Comparison of ENCODE assay signal across 8 cellular contexts in the genomic region with DNA sequence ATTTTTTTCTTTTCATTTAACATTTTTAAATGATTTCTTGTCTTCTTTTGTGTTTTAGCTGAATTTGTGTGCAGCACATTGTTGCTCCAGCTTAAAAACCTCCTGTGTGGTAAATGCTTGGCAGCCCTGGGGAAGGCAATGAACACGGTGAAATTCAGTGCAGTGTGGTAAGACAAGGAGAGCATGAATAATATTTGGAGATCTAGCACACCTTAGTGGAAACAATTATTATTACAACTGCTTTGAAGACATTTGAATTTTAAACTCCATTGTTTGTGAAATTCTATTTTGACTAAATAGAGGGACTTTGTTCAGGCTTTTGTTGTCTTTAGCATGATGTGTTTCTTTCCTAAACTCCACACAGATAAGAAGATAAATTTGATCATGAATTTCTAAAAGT.
DNase-seq lines count a peak whose midpoint lies in the region; ATAC-seq and TF ChIP-seq lines count a peak whose summit lies in the region.

No MANE protein-coding gene starts in this region.

- H3K27ac ChIP-seq in endodermal cell (ENCODE audit: low read depth, low read length): no peak overlapping the region
- no peak overlapping the region for H3K27ac ChIP-seq in neuronal stem cell (replicated peaks; ENCODE audit: low read length)

- no peak overlapping the region for H2BK120ac ChIP-seq in neuronal stem cell (ENCODE audit: low read depth, low read length)

- H3K9ac ChIP-seq in endodermal cell (ENCODE audit: extremely low read depth, low read length, poor library complexity, severe bottlenecking): no peak overlapping the region
- no peak overlapping the region for H3K9ac ChIP-seq in neuronal stem cell (ENCODE audit: low read depth, low read length, poor library complexity)

- H3K4me3 Mint-ChIP-seq in endodermal cell: no peak overlapping the region

- no peak overlapping the region for H3K14ac ChIP-seq in neuronal stem cell (ENCODE audit: low read length)

- no peaks in the 10 kb centered on the region for H3K79me1 ChIP-seq in neuronal stem cell (ENCODE audit: low read depth, low read length)

- H2AK5ac ChIP-seq in neuronal stem cell (ENCODE audit: low read depth, low read length): no peak overlapping the region

- H3K36me3 ChIP-seq in endodermal cell (ENCODE audit: control insufficient read depth, insufficient read depth, low read length): no peaks in the 10 kb centered on the region
- no peaks in the 10 kb centered on the region for H3K36me3 ChIP-seq in neuronal stem cell (replicated peaks in 1 of 2; ENCODE audit: control insufficient read depth in 2 of 2, insufficient read depth in 2 of 2, low read length in 2 of 2)

- H2BK5ac ChIP-seq in neuronal stem cell (ENCODE audit: low read length): no peak overlapping the region

- no peak overlapping the region for H2BK12ac ChIP-seq in neuronal stem cell (ENCODE audit: low read length)

- no peak overlapping the region for H3K4me3 ChIP-seq in endodermal cell (ENCODE audit: low read length)
- H3K4me3 ChIP-seq in neuronal stem cell (ENCODE audit: low read length in 2 of 2): no peak overlapping the region

- H3K27ac Mint-ChIP-seq in endodermal cell: no peak overlapping the region

- peak; percentile 62 for TF ChIP-seq CTCF in endodermal cell (conservative IDR thresholded peaks at IDR 0.05)

- no peak for ATAC-seq in HG03565 (IDR thresholded peaks at IDR 0.05; ENCODE audit: unreplicated experiment)
- ATAC-seq in stimulated activated naive CD8-positive, alpha-beta T cell treated with anti-CD3 and anti-CD28 coated beads, Interleukin-15, Interleukin-2, amounts not matched to agents 100 U/mL and 50 U/mL, for 24 hours: no peak

- no peak overlapping the region for H2AFZ ChIP-seq in neuronal stem cell (ENCODE audit: low read length)

- H3K9me3 ChIP-seq in endodermal cell (ENCODE audit: control insufficient read depth, low read length) (peaks cover 11% of the 10 kb centered on the region), neuronal stem cell (replicated peaks in 1 of 2; ENCODE audit: control insufficient read depth in 2 of 2, insufficient read depth in 1 of 2, low read depth in 1 of 2, low read length in 2 of 2) (no peaks in the 10 kb centered on the region)

- H3K36me3 Mint-ChIP-seq in endodermal cell (ENCODE audit: low read depth): no peaks in the 10 kb centered on the region

- no peaks in the 10 kb centered on the region for H3K4me1 Mint-ChIP-seq in endodermal cell

- no peaks in the 10 kb centered on the region for H3K27me3 Mint-ChIP-seq in endodermal cell (ENCODE audit: insufficient read depth)

- H3K23ac ChIP-seq in neuronal stem cell (ENCODE audit: low read depth, low read length, poor library complexity): no peak overlapping the region

- no peaks in the 10 kb centered on the region for H3K27me3 ChIP-seq in endodermal cell (ENCODE audit: control insufficient read depth, insufficient read depth, low read length, poor library complexity, severe bottlenecking)
- no peaks in the 10 kb centered on the region for H3K27me3 ChIP-seq in neuronal stem cell (ENCODE audit: control insufficient read depth in 3 of 3, insufficient read depth in 3 of 3, low read depth in 1 of 3, low read length in 3 of 3)

- H3K18ac ChIP-seq in neuronal stem cell (ENCODE audit: low read length): no peak overlapping the region

- no peak overlapping the region for H4K8ac ChIP-seq in neuronal stem cell (ENCODE audit: low read depth, low read length)

- H3K4ac ChIP-seq in neuronal stem cell (ENCODE audit: low read length): no peak overlapping the region

- DNase-seq in NOMO-1 treated with DMSO at 0.1 percent for 48 hours (lab: John Stamatoyannopoulos, UW; ENCODE audit: unreplicated experiment): peak; percentile 27
- DNase-seq in NOMO-1 treated with dmso at 0.1 percent for 144 hours (lab: John Stamatoyannopoulos, UW; ENCODE audit: unreplicated experiment): no peak
- DNase-seq in NCI-H82 treated with DMSO at 0.1 percent for 48 hours (lab: John Stamatoyannopoulos, UW; ENCODE audit: unreplicated experiment): peak; percentile 39
- no peak for DNase-seq in endodermal cell
- peak; percentile 69 for DNase-seq in midbrain (lab: John Stamatoyannopoulos, UW)
- no peak for DNase-seq in stimulated activated naive CD8-positive, alpha-beta T cell treated with anti-CD3 and anti-CD28 coated beads, Interleukin-15, Interleukin-2, amounts not matched to agents 100 U/mL and 50 U/mL, for 24 hours
- DNase-seq in neuronal stem cell (ENCODE audit: low spot score): no peak

- WGBS in endodermal cell (ENCODE audit: insufficient coverage in 1 of 2, insufficient read length in 1 of 2), 2 experiments: 36% methylated on average over 1 of the region's 1 CpG; no CpG with 5 or more reads in 1 of the 2 experiments
- no CpG with 5 or more reads among the region's 1 CpG for WGBS in neuronal stem cell (ENCODE audit: extremely low coverage in 2 of 2, insufficient read length in 2 of 2, insufficient replicate concordance in 1 of 2), 2 donors

- no peak overlapping the region for H3K4me2 ChIP-seq in neuronal stem cell (ENCODE audit: insufficient read depth, low read length, poor library complexity, severe bottlenecking)

- no peaks in the 10 kb centered on the region for H3K4me1 ChIP-seq in endodermal cell (ENCODE audit: control insufficient read depth, insufficient read depth, low read length)
- H3K4me1 ChIP-seq in neuronal stem cell (ENCODE audit: control insufficient read depth in 2 of 2, insufficient read depth in 1 of 2, low read depth in 1 of 2, low read length in 2 of 2): no peaks in the 10 kb centered on the region

- H3K9me3 Mint-ChIP-seq in endodermal cell: peaks cover 21% of the 10 kb centered on the region

- H2BK15ac ChIP-seq in neuronal stem cell (ENCODE audit: low read length): no peak overlapping the region

- no peak overlapping the region for H4K91ac ChIP-seq in neuronal stem cell (ENCODE audit: low read depth, low read length, poor library complexity)

Comparison
In these comparisons a context has a peak if more than half of its experiments do, and no peak if none do; other contexts are left out.
1. DNase-seq: peak in NOMO-1 treated with DMSO at 0.1 percent for 48 hours (single experiment), NCI-H82 treated with DMSO at 0.1 percent for 48 hours (single experiment) and midbrain (single experiment); none in NOMO-1 treated with dmso at 0.1 percent for 144 hours (single experiment), endodermal cell (single experiment), stimulated activated naive CD8-positive, alpha-beta T cell treated with anti-CD3 and anti-CD28 coated beads, Interleukin-15, Interleukin-2, amounts not matched to agents 100 U/mL and 50 U/mL, for 24 hours (single experiment) and neuronal stem cell (single experiment).